20 cellular contexts compared by ENCODE assay signal in genomic region chr9:16645970-16646369, GRCh38.
"Had no signal": no experiment of that assay in that cellular context is flagged by ENCODE, and none has a peak within 500 bp of the region (broad histone marks: within the 10 kb centered on the region; RNA-seq: fewer than 3 reads in every experiment).

No MANE protein-coding gene starts in this region.

- H3K27me3 Mint-ChIP-seq: activated CD8-positive, alpha-beta memory T cell treated with anti-CD3 and anti-CD28 coated beads, Interleukin-2, amount 10 ng/mL, durations not matched to agents 7 days and 5 days; activated naive CD4-positive, alpha-beta T cell treated with anti-CD3 and anti-CD28 coated beads, Interleukin-2, amount 50 U/mL, for 24 hours; activated T-cell treated with anti-CD3 and anti-CD28 coated beads, Interleukin-2, amount 50 U/mL, for 24 hours; naive thymus-derived CD4-positive, alpha-beta T cell had no signal

- ATAC-seq: activated CD8-positive, alpha-beta memory T cell treated with anti-CD3 and anti-CD28 coated beads, Interleukin-2, amount 10 ng/mL, durations not matched to agents 7 days and 5 days; esophagus mucosa; gastrocnemius medialis; naive thymus-derived CD4-positive, alpha-beta T cell; right lobe of liver had no signal

- H3K4me1 Mint-ChIP-seq: activated CD8-positive, alpha-beta memory T cell treated with anti-CD3 and anti-CD28 coated beads, Interleukin-2, amount 10 ng/mL, durations not matched to agents 7 days and 5 days; activated naive CD4-positive, alpha-beta T cell treated with anti-CD3 and anti-CD28 coated beads, Interleukin-2, amount 50 U/mL, for 24 hours; naive thymus-derived CD4-positive, alpha-beta T cell had no signal

- H3K36me3 Mint-ChIP-seq: activated CD8-positive, alpha-beta memory T cell treated with anti-CD3 and anti-CD28 coated beads, Interleukin-2, amount 10 ng/mL, durations not matched to agents 7 days and 5 days; activated naive CD4-positive, alpha-beta T cell treated with anti-CD3 and anti-CD28 coated beads, Interleukin-2, amount 50 U/mL, for 24 hours; mesothelial cell of epicardium; naive thymus-derived CD4-positive, alpha-beta T cell had no signal

- FAIRE-seq: TTC549 had no signal

- H3K4me3 Mint-ChIP-seq: activated CD8-positive, alpha-beta memory T cell treated with anti-CD3 and anti-CD28 coated beads, Interleukin-2, amount 10 ng/mL, durations not matched to agents 7 days and 5 days; activated naive CD4-positive, alpha-beta T cell treated with anti-CD3 and anti-CD28 coated beads, Interleukin-2, amount 50 U/mL, for 24 hours; activated T-cell treated with anti-CD3 and anti-CD28 coated beads, Interleukin-2, amount 50 U/mL, for 24 hours; mesothelial cell of epicardium; naive thymus-derived CD4-positive, alpha-beta T cell had no signal

- H3K4me3 ChIP-seq: gastrocnemius medialis, prostate gland, right lobe of liver, upper lobe of left lung had no signal

- H3K4me1 ChIP-seq: prostate gland, right lobe of liver, upper lobe of left lung had no signal

- H3K9me3 Mint-ChIP-seq: activated T-cell treated with anti-CD3 and anti-CD28 coated beads, Interleukin-2, amount 50 U/mL, for 24 hours; mesothelial cell of epicardium had no signal

- H3K27ac Mint-ChIP-seq: activated CD8-positive, alpha-beta memory T cell treated with anti-CD3 and anti-CD28 coated beads, Interleukin-2, amount 10 ng/mL, durations not matched to agents 7 days and 5 days; activated naive CD4-positive, alpha-beta T cell treated with anti-CD3 and anti-CD28 coated beads, Interleukin-2, amount 50 U/mL, for 24 hours; activated T-cell treated with anti-CD3 and anti-CD28 coated beads, Interleukin-2, amount 50 U/mL, for 24 hours; mesothelial cell of epicardium; naive thymus-derived CD4-positive, alpha-beta T cell had no signal

- H3K9me3 ChIP-seq: gastrocnemius medialis, prostate gland, right lobe of liver, upper lobe of left lung had no signal

- H3K36me3 ChIP-seq: brain microvascular endothelial cell, gastrocnemius medialis, prostate gland, right lobe of liver, upper lobe of left lung had no signal

- H3K27me3 ChIP-seq: brain microvascular endothelial cell, gastrocnemius medialis, right lobe of liver, upper lobe of left lung had no signal

- DNase-seq: activated CD4-positive, alpha-beta T cell treated with anti-CD3 and anti-CD28 coated beads, Interleukin-2, amount 50 U/mL, for 4 hours; activated CD8-positive, alpha-beta memory T cell treated with anti-CD3 and anti-CD28 coated beads, Interleukin-2, amount 10 ng/mL, durations not matched to agents 7 days and 5 days; activated effector memory CD4-positive, alpha-beta T cell treated with Interleukin-2 at 50 U/mL for 16 hours; activated T-cell treated with anti-CD3 and anti-CD28 coated beads, Interleukin-2, amount 50 U/mL, for 24 hours; amniotic stem cell; brain microvascular endothelial cell; gastrocnemius medialis; naive thymus-derived CD4-positive, alpha-beta T cell; occipital lobe; right lobe of liver; stimulated activated CD4-positive, alpha-beta T cell treated with anti-CD3 and anti-CD28 coated beads, Interleukin-12 subunit alpha, Interleukin-12 subunit beta, amount 100 ng/mL, for 4 hours; stimulated activated CD4-positive, alpha-beta T cell treated with anti-CD3 and anti-CD28 coated beads, Interleukin-2, amount 100 ng/mL, for 48 hours; stimulated activated naive CD4-positive, alpha-beta T cell treated with Interleukin-2 at 50 U/mL for 16 hours; T-helper 2 cell; upper lobe of left lung had no signal

- H3K27ac ChIP-seq: brain microvascular endothelial cell, gastrocnemius medialis, prostate gland, right lobe of liver, upper lobe of left lung had no signal
